In genomic region chrX:150868625-150869024, GRCh38 we compare ENCODE assay signal across 12 cellular contexts.
"Had no signal": no experiment of that assay in that cellular context is flagged by ENCODE, and none has a peak within 500 bp of the region (broad histone marks: within the 10 kb centered on the region; RNA-seq: fewer than 3 reads in every experiment).

No MANE protein-coding gene starts in this region.

- ATAC-seq: activated CD4-positive, CD25-positive, alpha-beta regulatory T cell treated with anti-CD3 and anti-CD28 coated beads, Interleukin-2, amount 50 U/mL, for 24 hours; esophagus mucosa; left lobe of liver; sciatic nerve; T-helper 17 cell had no signal

- H3K36me3 ChIP-seq: thoracic aorta had no signal

- DNase-seq: activated gamma-delta T cell; activated T-cell treated with anti-CD3 and anti-CD28 coated beads, Interleukin-2, amount 50 U/mL, for 24 hours; foreskin melanocyte; islet precursor cell; mesenchymal stem cell; stimulated activated CD4-positive, alpha-beta T cell treated with anti-CD3 and anti-CD28 coated beads, Interleukin-2, amount 100 ng/mL, for 24 hours; T-helper 17 cell had no signal

- H3K9me3 ChIP-seq: thoracic aorta had no signal

- H3K4me3 ChIP-seq: thoracic aorta had no signal

- H3K27ac ChIP-seq: thoracic aorta had no signal
